8 cellular contexts compared by ENCODE assay signal in genomic region chr9:136728080-136728547, GRCh38. TPM values are rescaled to one million over a fixed set of nuclear protein-coding genes. Genes with fewer than 3 reads are reported as not detected.
DNase-seq lines count a peak whose midpoint lies in the region; ATAC-seq and TF ChIP-seq lines count a peak whose summit lies in the region.

No MANE protein-coding gene starts in this region.

- TF ChIP-seq CTCF in DND-41 (IDR thresholded peaks at IDR 0.05; ENCODE audit: borderline replicate concordance, extremely low read depth, low read length, poor library complexity, severe bottlenecking) (peak; percentile 83), gastroesophageal sphincter (IDR thresholded peaks at IDR 0.05) (peak in 3 of 4 experiments; percentile 96 to 98 (median 98))

- peak overlapping the region; percentile 98 for H2AFZ ChIP-seq in DND-41 (ENCODE audit: low read depth, low read length)

- DNase-seq in DND-41 (peak; percentile 87), Kasumi-1 (lab: John Stamatoyannopoulos, UW) (peak; percentile 78 to 84), SIG-M5 treated with dmso at 0.1 percent for 504 hours (lab: John Stamatoyannopoulos, UW; ENCODE audit: unreplicated experiment) (peak; percentile 72), nucleus accumbens (lab: John Stamatoyannopoulos, UW) (peak in 55 of 56 donors; percentile 21 to 91 (median 77)), superior temporal gyrus (ENCODE audit: extremely low spot score) (peak; percentile 83)
- peak; percentile 90 to 95 (median 94) for DNase-seq in activated naive CD4-positive, alpha-beta T cell (lab: John Stamatoyannopoulos, UW)

- H3K79me2 ChIP-seq in DND-41 (ENCODE audit: insufficient read depth, low read length) = peaks cover 25% of the 10 kb centered on the region

- H3K36me3 ChIP-seq in DND-41 (ENCODE audit: insufficient read depth, low read length) = peaks cover 37% of the 10 kb centered on the region
- H3K36me3 ChIP-seq in gastroesophageal sphincter = peaks cover 0 to 37% of the 10 kb centered on the region in 2 donors

- no peak for TF ChIP-seq EP300 in gastroesophageal sphincter (IDR thresholded peaks at IDR 0.05)

- peak overlapping the region; percentile 68 for H3K4me2 ChIP-seq in DND-41 (ENCODE audit: insufficient read depth, low read length)

- H3K4me1 ChIP-seq in DND-41 (ENCODE audit: insufficient read depth, low read length) (peaks cover 33% of the 10 kb centered on the region), gastroesophageal sphincter (peaks cover 0 to 66% (median 27%) of the 10 kb centered on the region in 3 donors)

- peak overlapping the region; percentile 56 for H3K9ac ChIP-seq in DND-41 (ENCODE audit: low read depth, low read length)

- H4K20me1 ChIP-seq in DND-41 (ENCODE audit: insufficient read depth, low read length) = peaks cover 40% of the 10 kb centered on the region

- H3K27ac ChIP-seq in DND-41 (ENCODE audit: low read length) (peak overlapping the region; percentile 52), gastroesophageal sphincter (peak overlapping the region in 3 of 4 donors; percentile 71 to 84 (median 82))

- H3K27me3 ChIP-seq in DND-41 (ENCODE audit: insufficient read depth, low read length, poor library complexity) = no peaks in the 10 kb centered on the region
- no peaks in the 10 kb centered on the region for H3K27me3 ChIP-seq in gastroesophageal sphincter

- WGBS in gastroesophageal sphincter (ENCODE audit: low coverage in 1 of 2), 2 donors = no CpG with 5 or more reads among the region's 66 CpGs

- peak; percentile 74 for ATAC-seq in DND-41 (ENCODE audit: insufficient read depth, low read depth)
- peak; percentile 54 for ATAC-seq in GM21737 (IDR thresholded peaks at IDR 0.05; ENCODE audit: unreplicated experiment)
- ATAC-seq in gastroesophageal sphincter = peak; percentile 84

- TF ChIP-seq POLR2A in gastroesophageal sphincter (IDR thresholded peaks at IDR 0.05) = peak; percentile 99 to 100

- H3K4me3 ChIP-seq in DND-41 (ENCODE audit: low read depth in 1 of 2, low read length in 2 of 2) = peak overlapping the region; percentile 25 to 63; a peak in 3 of 4 replicates
- H3K4me3 ChIP-seq in gastroesophageal sphincter = peak overlapping the region; percentile 47 to 89

- H3K9me3 ChIP-seq in DND-41 (ENCODE audit: insufficient read depth, low read length, severe bottlenecking) (no peaks in the 10 kb centered on the region), gastroesophageal sphincter (no peaks in the 10 kb centered on the region)

RNA-seq across cellular contexts. Expression of gene LCN10, which starts 14.6 kb away (rescaled TPM):
- total RNA-seq in gastroesophageal sphincter = 10 to 100 TPM in 2 of 4 donors, 1 to 10 TPM in 2; 3.9 to 16.5 (median 9.9) TPM

RNA-seq across cellular contexts. Expression of gene DIPK1B, which starts 15.7 kb away (rescaled TPM):
- total RNA-seq in gastroesophageal sphincter = 10 to 100 TPM in 2 of 4 donors, 1 to 10 TPM in 2; 7.8 to 24.4 (median 11.2) TPM

RNA-seq across cellular contexts. Expression of gene LCN6, which starts 20.2 kb away (rescaled TPM):
- 10 to 100 TPM; 16.2 to 31.4 (median 22.7) TPM for total RNA-seq in gastroesophageal sphincter

RNA-seq across cellular contexts. Expression of gene LCN8, which starts 29.9 kb away (rescaled TPM):
- total RNA-seq in gastroesophageal sphincter = not detected

RNA-seq across cellular contexts. Expression of gene LCN15, which starts 36.2 kb away (rescaled TPM):
- not detected for total RNA-seq in gastroesophageal sphincter

Comparison
In these comparisons a context has a peak if more than half of its experiments do, and no peak if none do; other contexts are left out.
1. Peak in every context shown above with its lines: DNase-seq, ATAC-seq, H3K4me3 ChIP-seq and H3K27ac ChIP-seq.